19 cellular contexts compared by ENCODE assay signal in the genomic region with DNA sequence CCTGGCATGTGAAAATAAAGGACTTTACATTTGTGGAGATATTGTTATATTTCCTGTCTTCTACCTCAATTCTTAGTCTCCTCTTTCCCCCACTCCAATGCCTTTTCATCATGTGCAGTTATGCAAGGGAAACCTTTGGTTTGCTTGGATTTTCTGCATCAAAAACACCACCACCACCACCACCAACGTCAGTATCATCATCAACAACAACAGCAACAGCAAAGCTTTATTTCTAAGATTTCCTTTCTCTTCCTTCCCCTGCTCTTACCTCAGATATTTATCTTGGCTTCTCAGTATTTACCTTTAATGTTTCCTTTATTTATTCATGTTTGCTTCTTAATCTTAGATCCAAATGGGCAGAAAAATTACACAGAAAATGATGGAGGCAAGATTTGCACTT. TPM values are rescaled to one million over a fixed set of nuclear protein-coding genes. Genes with fewer than 3 reads are reported as not detected.
"Had no signal": no experiment of that assay in that cellular context is flagged by ENCODE, and none has a peak within 500 bp of the region (broad histone marks: within the 10 kb centered on the region; RNA-seq: fewer than 3 reads in every experiment).

No MANE protein-coding gene starts in this region.

- H3K4me1 Mint-ChIP-seq: natural killer cell had no signal

- H3K9me3 Mint-ChIP-seq: dendritic cell treated with granulocyte-macrophage colony-stimulating factor and Interleukin-4, amounts not matched to agents 40 ng/mL and 50 ng/mL, for 4 days; effector memory CD8-positive, alpha-beta T cell; natural killer cell; type B pancreatic cell had no signal

- ATAC-seq: effector memory CD8-positive, alpha-beta T cell; gastrocnemius medialis; heart right ventricle; mucosa of descending colon; natural killer cell; stimulated activated naive CD8-positive, alpha-beta T cell treated with anti-CD3 and anti-CD28 coated beads, Interleukin-15, Interleukin-2, amounts not matched to agents 100 U/mL and 50 U/mL, for 24 hours had no signal

- H3K36me3 Mint-ChIP-seq: natural killer cell, type B pancreatic cell had no signal

- DNase-seq: effector memory CD8-positive, alpha-beta T cell; gastrocnemius medialis; heart right ventricle; hypothalamus; kidney glomerular epithelial cell; mammary epithelial cell; mucosa of descending colon; natural killer cell; posterior cingulate gyrus; sigmoid colon; stimulated activated CD4-positive, alpha-beta T cell treated with anti-CD3 and anti-CD28 coated beads, Interleukin-12 subunit alpha, Interleukin-12 subunit beta, amount 100 ng/mL, for 4 hours; stimulated activated naive CD8-positive, alpha-beta T cell treated with anti-CD3 and anti-CD28 coated beads, Interleukin-15, Interleukin-2, amounts not matched to agents 100 U/mL and 50 U/mL, for 24 hours; thyroid gland; uterus had no signal

- H3K4me3 Mint-ChIP-seq: dendritic cell treated with granulocyte-macrophage colony-stimulating factor and Interleukin-4, amounts not matched to agents 40 ng/mL and 50 ng/mL, for 4 days; effector memory CD8-positive, alpha-beta T cell; natural killer cell; neural crest cell; type B pancreatic cell had no signal

- H3K27ac Mint-ChIP-seq: natural killer cell, type B pancreatic cell had no signal

RNA-seq across cellular contexts. Expression of gene CXCR4, which starts 26.1 kb away (rescaled TPM):
- total RNA-seq: fibroblast of villous mesenchyme, mammary epithelial cell, osteocyte had no signal
